In the genomic region with DNA sequence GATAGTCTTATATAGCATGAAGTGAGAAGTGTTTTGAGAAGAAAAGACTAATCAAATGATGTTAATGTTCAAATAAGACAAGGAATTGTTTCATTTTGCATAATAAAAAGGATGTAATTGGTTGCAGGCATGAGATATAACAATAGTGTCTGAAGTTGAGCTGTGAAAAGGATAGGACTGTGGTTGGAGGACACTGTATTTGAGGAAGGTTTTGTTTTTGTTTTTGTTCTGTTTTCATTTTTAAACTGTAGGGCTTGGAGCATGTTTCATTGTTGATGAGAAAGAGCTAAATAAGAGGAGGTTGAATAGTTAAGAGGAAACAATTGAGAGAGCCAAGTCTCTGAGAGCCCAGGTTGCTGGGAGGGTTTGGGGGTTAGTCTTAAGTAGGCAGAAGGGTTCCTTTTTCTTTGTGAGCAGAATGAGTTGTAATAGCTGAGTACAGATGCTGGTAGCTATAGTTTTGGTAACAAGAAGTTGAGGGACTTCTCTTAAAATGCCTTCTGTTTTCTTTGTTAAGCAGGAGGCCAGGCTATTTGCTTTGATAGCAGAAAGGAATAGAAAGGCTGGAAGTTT, we compare ENCODE assay signal across 15 cellular contexts. TPM values are rescaled to one million over a fixed set of nuclear protein-coding genes. Genes with fewer than 3 reads are reported as not detected.
A peak's percentile ranks its signal among the peaks of the same experiment; 100 is the strongest.
DNase-seq lines count a peak whose midpoint lies in the region; ATAC-seq, FAIRE-seq and TF ChIP-seq lines count a peak whose summit lies in the region.
"Had no signal": no experiment of that assay in that cellular context is flagged by ENCODE, and none has a peak within 500 bp of the region (broad histone marks: within the 10 kb centered on the region; RNA-seq: fewer than 3 reads in every experiment).

No MANE protein-coding gene starts in this region.

- peaks cover 16% of the 10 kb centered on the region for H3K79me2 ChIP-seq in mammary epithelial cell (ENCODE audit: insufficient read depth, low read length)
- peaks cover 18% of the 10 kb centered on the region for H3K79me2 ChIP-seq in Loucy (ENCODE audit: insufficient read depth, low read length)

- H3K36me3 Mint-ChIP-seq in MCF 10A (ENCODE audit: insufficient read depth, unreplicated experiment), result no peaks in the 10 kb centered on the region

- DNase-seq in MCF 10A (ENCODE audit: unreplicated experiment) (no peak), mammary epithelial cell (no peak), NCI-H1417 (lab: John Stamatoyannopoulos, UW) (no peak), NCI-H146 (lab: John Stamatoyannopoulos, UW) (no peak)
- DNase-seq: left ventricle myocardium inferior; MG63; NCI-H446 treated with DMSO at 0.1 percent for 48 hours; stimulated activated CD4-positive, alpha-beta T cell treated with anti-CD3 and anti-CD28 coated beads, Interleukin-12 subunit alpha, Interleukin-12 subunit beta, amount 100 ng/mL, for 4 hours; T1000 had no signal

- H3K4me1 ChIP-seq in mammary epithelial cell (ENCODE audit: insufficient read depth, low read length) (no peaks in the 10 kb centered on the region), Loucy (ENCODE audit: insufficient read depth, low read length, poor library complexity, severe bottlenecking) (peaks cover 34% of the 10 kb centered on the region)

- dilution Hi-C loops in mammary epithelial cell (cut with HindIII; ENCODE audit: low sequenced_read_pairs), result no loop called here

- H3K9me3 Mint-ChIP-seq in MCF 10A (ENCODE audit: unreplicated experiment), result no peaks in the 10 kb centered on the region

- no peak overlapping the region for H3K4me3 Mint-ChIP-seq in MCF 10A (ENCODE audit: unreplicated experiment)

- POLR2A ChIA-PET in MCF 10A (lab: Yijun Ruan, JAX), result interaction anchor here (0.5 to 1.5 kb wide), 3 partner anchors 9 to 23 kb away, joined by 3 to 5 read pairs (median 4); no protein-coding TSS in a partner anchor

- H4K20me1 ChIP-seq in mammary epithelial cell (ENCODE audit: insufficient read depth, low read length), result no peaks in the 10 kb centered on the region
- no peaks in the 10 kb centered on the region for H4K20me1 ChIP-seq in Loucy (ENCODE audit: insufficient read depth, low read length, poor library complexity, severe bottlenecking)

- no peaks in the 10 kb centered on the region for H3K36me3 ChIP-seq in mammary epithelial cell (ENCODE audit: insufficient read depth, low read length)
- no peaks in the 10 kb centered on the region for H3K36me3 ChIP-seq in Loucy (ENCODE audit: insufficient read depth, low read length)
- H3K36me3 ChIP-seq: left ventricle myocardium inferior, MG63 had no signal

- no peak overlapping the region for H3K4me3 ChIP-seq in mammary epithelial cell (replicated peaks in 1 of 3; ENCODE audit: insufficient read depth in 1 of 3, low read depth in 2 of 3, low read length in 3 of 3)
- H3K4me3 ChIP-seq in Loucy (ENCODE audit: low read length, poor library complexity, severe bottlenecking), result no peak overlapping the region
- H3K4me3 ChIP-seq: left ventricle myocardium inferior, MG63 had no signal

- H3F3A ChIP-seq in Loucy (ENCODE audit: low read depth), result no peaks in the 10 kb centered on the region

- H3K9ac ChIP-seq in mammary epithelial cell (ENCODE audit: insufficient read depth, low read length) (no peak overlapping the region), Loucy (ENCODE audit: low read depth, low read length, poor library complexity, severe bottlenecking) (peak overlapping the region; percentile 23)

- H3K4me2 ChIP-seq in mammary epithelial cell (ENCODE audit: insufficient read depth, low read depth, low read length), result no peak overlapping the region
- peak overlapping the region; percentile 22 for H3K4me2 ChIP-seq in Loucy (ENCODE audit: low read depth, low read length, poor library complexity, severe bottlenecking)

- peak; percentile 57 for FAIRE-seq in endometrium (lab: Jason Lieb, UNC)
- FAIRE-seq: GM18507 had no signal

- H3K27me3 ChIP-seq in mammary epithelial cell (ENCODE audit: insufficient read depth, low read length) (no peaks in the 10 kb centered on the region), Loucy (ENCODE audit: insufficient read depth, low read length, poor library complexity, severe bottlenecking) (no peaks in the 10 kb centered on the region)
- H3K27me3 ChIP-seq: MG63 had no signal

- intact Hi-C loops in MCF 10A (cut with micrococcal nuclease), result no loop called here
- intact Hi-C loops in mammary epithelial cell (cut with micrococcal nuclease), result no loop called here

- TF ChIP-seq CTCF in MCF 10A (IDR thresholded peaks at IDR 0.05; ENCODE audit: unreplicated experiment), result no peak
- TF ChIP-seq CTCF in mammary epithelial cell (conservative IDR thresholded peaks at IDR 0.05 in 1 of 2, IDR thresholded peaks at IDR 0.05 in 1 of 2; ENCODE audit: extremely low read depth in 1 of 2, insufficient read depth in 1 of 2, low read depth in 1 of 2, low read length in 2 of 2), result no peak
- TF ChIP-seq CTCF in Loucy (conservative IDR thresholded peaks at IDR 0.05; ENCODE audit: low read length), result no peak

- in situ Hi-C loops in mammary epithelial cell (cut with MboI; ENCODE audit: low sequenced_read_pairs in 2 of 2), result no loop called here

- H3K9me2 ChIP-seq in Loucy (replicated peaks; ENCODE audit: low read depth, low read length), result no peaks in the 10 kb centered on the region

- H3K9me3 ChIP-seq in mammary epithelial cell (replicated peaks; ENCODE audit: insufficient read depth, low read length) (no peaks in the 10 kb centered on the region), Loucy (ENCODE audit: insufficient read depth, low read depth, low read length) (no peaks in the 10 kb centered on the region)
- H3K9me3 ChIP-seq: left ventricle myocardium inferior, MG63 had no signal

- H2AFZ ChIP-seq in mammary epithelial cell (ENCODE audit: low read depth, low read length), result no peak overlapping the region
- H2AFZ ChIP-seq in Loucy (ENCODE audit: low read length), result no peak overlapping the region

- H3K27ac Mint-ChIP-seq in MCF 10A (ENCODE audit: low read depth, unreplicated experiment), result peak overlapping the region; percentile 4

- BruUV-seq in MCF 10A (replicated peaks; lab: Mats Ljungman, UMichigan) (no TSS peak), mammary epithelial cell (replicated peaks; lab: Mats Ljungman, UMichigan) (no TSS peak)

- peaks cover 21% of the 10 kb centered on the region for H3K4me1 Mint-ChIP-seq in MCF 10A (ENCODE audit: insufficient read depth, unreplicated experiment)

- ATAC-seq in HG02678 (IDR thresholded peaks at IDR 0.05; ENCODE audit: unreplicated experiment) (no peak), GM21528 (IDR thresholded peaks at IDR 0.05; ENCODE audit: low FRiP score, unreplicated experiment) (no peak)

- CTCF ChIA-PET in MCF 10A (lab: Yijun Ruan, JAX) (interaction anchor here (0.6 to 1.5 kb wide), 3 partner anchors 9 to 264 kb away, joined by 3 to 6 read pairs (median 4); no protein-coding TSS in a partner anchor), mammary epithelial cell (lab: Charles Lee; ENCODE audit: low non-redundant PET) (interaction anchor here (0.6 kb wide), 1 partner anchor 138 kb away, joined by 3 read pairs; no protein-coding TSS in a partner anchor)

- no peak overlapping the region for H3K27ac ChIP-seq in mammary epithelial cell (ENCODE audit: insufficient read depth, low read depth, low read length)
- H3K27ac ChIP-seq: left ventricle myocardium inferior, RWPE1 had no signal

- no peaks in the 10 kb centered on the region for H3K27me3 Mint-ChIP-seq in MCF 10A (ENCODE audit: insufficient read depth, unreplicated experiment)

RNA-seq across cellular contexts. Expression of a gene that starts 58.4 kb away (rescaled TPM):
- total RNA-seq in MCF 10A (2022) (35.9 and 38.6 TPM in 2 replicates), mammary epithelial cell (10 to 100 TPM; 20.8 to 22.7 TPM)
- polyA plus RNA-seq in mammary epithelial cell, result 11.9 TPM
- polyA minus RNA-seq in mammary epithelial cell, result 35.7 TPM
